In the genomic region with DNA sequence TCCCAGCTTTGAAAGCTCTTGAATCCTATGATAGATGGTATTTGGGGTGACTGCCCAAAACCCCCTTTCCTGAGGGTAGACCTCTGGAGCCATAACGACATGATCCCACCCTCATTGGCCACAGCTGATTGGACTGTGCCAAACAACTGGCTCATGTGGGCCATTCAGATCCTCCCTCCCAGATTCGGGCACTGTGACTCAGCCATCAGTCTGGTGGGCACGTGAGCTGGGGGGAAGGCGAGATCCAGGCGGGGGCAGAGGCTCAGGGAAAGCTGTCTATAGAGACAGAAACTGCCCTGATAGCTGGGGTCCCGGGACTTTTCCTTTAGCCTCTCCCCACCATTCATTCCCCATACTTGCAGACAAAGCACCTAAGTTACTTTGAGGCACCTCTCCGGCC, we compare ENCODE assay signal across 1 cellular context.
TF ChIP-seq lines count a peak whose summit lies in the region.

No MANE protein-coding gene starts in this region.

TF ChIP-seq in K562, 482 proteins besides CTCF, POLR2A, EP300 and RAD21:
- TF ChIP-seq, protein P1, sequence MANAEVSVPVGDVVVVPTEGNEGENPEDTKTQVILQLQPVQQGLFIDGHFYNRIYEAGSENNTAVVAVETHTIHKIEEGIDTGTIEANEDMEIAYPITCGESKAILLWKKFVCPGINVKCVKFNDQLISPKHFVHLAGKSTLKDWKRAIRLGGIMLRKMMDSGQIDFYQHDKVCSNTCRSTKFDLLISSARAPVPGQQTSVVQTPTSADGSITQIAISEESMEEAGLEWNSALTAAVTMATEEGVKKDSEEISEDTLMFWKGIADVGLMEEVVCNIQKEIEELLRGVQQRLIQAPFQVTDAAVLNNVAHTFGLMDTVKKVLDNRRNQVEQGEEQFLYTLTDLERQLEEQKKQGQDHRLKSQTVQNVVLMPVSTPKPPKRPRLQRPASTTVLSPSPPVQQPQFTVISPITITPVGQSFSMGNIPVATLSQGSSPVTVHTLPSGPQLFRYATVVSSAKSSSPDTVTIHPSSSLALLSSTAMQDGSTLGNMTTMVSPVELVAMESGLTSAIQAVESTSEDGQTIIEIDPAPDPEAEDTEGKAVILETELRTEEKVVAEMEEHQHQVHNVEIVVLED (CRISPR knock-in tag; IDR thresholded peaks at IDR 0.05) = no peak
- peak; percentile 69 for TF ChIP-seq BHLHE40 (IDR thresholded peaks at IDR 0.05; ENCODE audit: low read length)
- TF ChIP-seq ZKSCAN3 (CRISPR knock-in tag; IDR thresholded peaks at IDR 0.05) = no peak
- no peak for TF ChIP-seq ETV1 (tag; conservative IDR thresholded peaks at IDR 0.05; ENCODE audit: low read depth)
- TF ChIP-seq SRF (CRISPR knock-in tag; IDR thresholded peaks at IDR 0.05) = no peak
- TF ChIP-seq, protein P2, sequence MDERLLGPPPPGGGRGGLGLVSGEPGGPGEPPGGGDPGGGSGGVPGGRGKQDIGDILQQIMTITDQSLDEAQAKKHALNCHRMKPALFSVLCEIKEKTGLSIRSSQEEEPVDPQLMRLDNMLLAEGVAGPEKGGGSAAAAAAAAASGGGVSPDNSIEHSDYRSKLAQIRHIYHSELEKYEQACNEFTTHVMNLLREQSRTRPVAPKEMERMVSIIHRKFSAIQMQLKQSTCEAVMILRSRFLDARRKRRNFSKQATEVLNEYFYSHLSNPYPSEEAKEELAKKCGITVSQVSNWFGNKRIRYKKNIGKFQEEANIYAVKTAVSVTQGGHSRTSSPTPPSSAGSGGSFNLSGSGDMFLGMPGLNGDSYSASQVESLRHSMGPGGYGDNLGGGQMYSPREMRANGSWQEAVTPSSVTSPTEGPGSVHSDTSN (CRISPR knock-in tag; IDR thresholded peaks at IDR 0.05; ENCODE audit: low read depth) = no peak
- TF ChIP-seq, protein P2 (tag; conservative IDR thresholded peaks at IDR 0.05; ENCODE audit: low read depth) = no peak
